35 cellular contexts compared by ENCODE assay signal in the genomic region with DNA sequence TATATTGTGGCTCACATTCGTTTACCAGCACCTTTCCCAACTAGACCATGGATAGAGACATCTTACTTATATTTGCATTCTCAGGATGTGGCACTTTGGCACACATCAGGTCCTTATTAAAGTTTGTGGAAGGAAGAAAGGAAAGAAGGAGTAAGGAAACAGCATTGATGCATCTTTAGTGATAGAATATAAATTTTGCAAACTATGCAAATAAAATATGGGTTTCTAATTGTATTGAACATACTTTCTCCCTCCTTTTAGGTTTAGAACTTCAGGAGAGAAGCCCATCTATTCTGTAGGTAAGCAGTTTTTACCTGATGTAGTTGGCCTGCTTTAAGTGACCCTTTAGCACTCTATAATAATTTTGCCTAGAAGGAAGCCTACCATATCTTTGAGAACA.
"Had no signal": no experiment of that assay in that cellular context is flagged by ENCODE, and none has a peak within 500 bp of the region (broad histone marks: within the 10 kb centered on the region; RNA-seq: fewer than 3 reads in every experiment).

No MANE protein-coding gene starts in this region.

- DNase-seq: Kasumi-1, MG63, MM.1S, MV-4-11, NCI-H1048, NCI-H1092, NCI-H1092 treated with DMSO at 0.1 percent for 48 hours, NCI-H1105, NCI-H1105 treated with DMSO at 0.1 percent for 48 hours, NCI-H1417, NCI-H1417 treated with DMSO at 0.1 percent for 48 hours, NCI-H1436, NCI-H1436 treated with DMSO at 0.1 percent for 48 hours, NCI-H146, NCI-H1694, NCI-H1694 treated with DMSO at 0.1 percent for 48 hours, NCI-H187, NCI-H187 treated with DMSO at 0.1 percent for 48 hours, NCI-H1930, NCI-H2029, NCI-H2029 treated with DMSO at 0.1 percent for 48 hours, NCI-H2081, NCI-H2081 treated with DMSO at 0.1 percent for 48 hours, NCI-H2107, NCI-H2171, NCI-H2171 treated with DMSO at 0.1 percent for 48 hours, NCI-H2227 treated with DMSO at 0.1 percent for 48 hours, NCI-H226, NCI-H345, NCI-H446, NCI-H446 treated with DMSO at 0.1 percent for 48 hours, NCI-H510A, NCI-H510A treated with DMSO at 0.1 percent for 48 hours, NCI-H524, NCI-H524 treated with DMSO at 0.1 percent for 48 hours had no signal

- H3K27me3 ChIP-seq: MG63 had no signal

- H3K36me3 ChIP-seq: MG63 had no signal

- H3K9me3 ChIP-seq: MG63 had no signal

- H3K4me3 ChIP-seq: MG63 had no signal
